Comparison of ENCODE assay signal across 9 cellular contexts in the genomic region with DNA sequence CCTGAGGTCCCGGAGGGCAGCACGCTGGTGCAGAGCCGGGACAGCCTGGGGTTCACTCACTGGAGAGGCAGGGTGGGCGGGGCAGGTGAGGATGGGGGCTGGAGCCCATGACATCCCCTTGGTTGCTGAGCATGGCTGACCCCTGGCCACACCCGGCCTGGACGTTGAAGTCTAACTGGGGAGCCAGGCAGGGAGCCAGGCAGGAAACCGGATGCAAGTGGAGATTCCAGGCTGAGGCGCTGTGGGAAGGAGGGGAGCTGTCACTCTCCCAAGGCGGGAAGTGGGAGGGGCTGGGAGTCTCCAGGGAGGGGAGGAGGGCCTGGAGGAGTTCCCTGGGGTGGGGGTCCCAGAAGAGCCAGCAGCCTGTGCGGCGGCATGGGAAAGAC. TPM values are rescaled to one million over a fixed set of nuclear protein-coding genes. Genes with fewer than 3 reads are reported as not detected.
DNase-seq lines count a peak whose midpoint lies in the region; ATAC-seq and TF ChIP-seq lines count a peak whose summit lies in the region.
"Had no signal": no experiment of that assay in that cellular context is flagged by ENCODE, and none has a peak within 500 bp of the region (broad histone marks: within the 10 kb centered on the region; RNA-seq: fewer than 3 reads in every experiment).

No MANE protein-coding gene starts in this region.

- TF ChIP-seq POLR2A in lower leg skin (IDR thresholded peaks at IDR 0.05) = no peak
- TF ChIP-seq POLR2A in transverse colon (IDR thresholded peaks at IDR 0.05) = peak; percentile 37

- H2AFZ ChIP-seq in ACC112 (ENCODE audit: low read length, unreplicated experiment) (peak overlapping the region; percentile 71), Karpas-422 (ENCODE audit: low read length) (no peak overlapping the region)

- no peaks in the 10 kb centered on the region for H3K36me3 Mint-ChIP-seq in activated T-helper 17 cell treated with anti-CD3 and anti-CD28 coated beads, Interleukin-2, amount 50 U/mL, for 72 hours (ENCODE audit: low read depth)

- H3K27ac ChIP-seq in ACC112 (ENCODE audit: low read depth, low read length) (peak overlapping the region; percentile 98), ectodermal cell (ENCODE audit: insufficient read depth, low read depth, low read length, poor library complexity, severe bottlenecking) (peak overlapping the region; percentile 52), transverse colon (peak overlapping the region; percentile 86 to 92 (median 88)), Karpas-422 (ENCODE audit: low read length) (no peak overlapping the region)

- H3K79me2 ChIP-seq in ACC112 (ENCODE audit: control insufficient read depth, insufficient read depth, low read length, unreplicated experiment) = no peaks in the 10 kb centered on the region
- no peaks in the 10 kb centered on the region for H3K79me2 ChIP-seq in Karpas-422 (ENCODE audit: low read length)

- H3K27me3 Mint-ChIP-seq in activated T-helper 17 cell treated with anti-CD3 and anti-CD28 coated beads, Interleukin-2, amount 50 U/mL, for 72 hours = no peaks in the 10 kb centered on the region

- TF ChIP-seq CTCF in lower leg skin (IDR thresholded peaks at IDR 0.05) (no peak), transverse colon (IDR thresholded peaks at IDR 0.05) (no peak)

- H3K36me3 ChIP-seq in ACC112 (ENCODE audit: insufficient read depth, low read length) (no peaks in the 10 kb centered on the region), ectodermal cell (ENCODE audit: control insufficient read depth, insufficient read depth, low read length) (no peaks in the 10 kb centered on the region), transverse colon (no peaks in the 10 kb centered on the region), Karpas-422 (ENCODE audit: insufficient read depth, low read length) (no peaks in the 10 kb centered on the region)

- H3K9me2 ChIP-seq in Karpas-422 (replicated peaks; ENCODE audit: insufficient read depth, low read length) = no peaks in the 10 kb centered on the region

- H3K9me3 ChIP-seq in ectodermal cell (ENCODE audit: control insufficient read depth, low read length) (no peaks in the 10 kb centered on the region), transverse colon (no peaks in the 10 kb centered on the region), Karpas-422 (ENCODE audit: low read length) (no peaks in the 10 kb centered on the region)

- WGBS in ectodermal cell, 2 experiments = 6 to 7% methylated on average over 11 of the region's 11 CpGs
- 15 to 17% methylated on average over 11 of the region's 11 CpGs for WGBS in lower leg skin, 2 donors
- 26% methylated on average over 11 of the region's 11 CpGs; no CpG with 5 or more reads in 1 of the 2 donors for WGBS in transverse colon (ENCODE audit: low coverage in 1 of 2), 2 donors

- peaks cover 44% of the 10 kb centered on the region for H3K4me1 ChIP-seq in ACC112 (ENCODE audit: control insufficient read depth, insufficient read depth, low read length, unreplicated experiment)
- peaks cover 63% of the 10 kb centered on the region for H3K4me1 ChIP-seq in ectodermal cell (ENCODE audit: control insufficient read depth, insufficient read depth, low read length)
- H3K4me1 ChIP-seq in transverse colon = peaks cover 52 to 64% (median 60%) of the 10 kb centered on the region in 4 donors
- peaks cover 37% of the 10 kb centered on the region for H3K4me1 ChIP-seq in Karpas-422 (ENCODE audit: low read length)

- no peak for TF ChIP-seq EP300 in transverse colon (IDR thresholded peaks at IDR 0.05; ENCODE audit: low read depth)

- peak overlapping the region; percentile 70 for H3K4me3 ChIP-seq in ACC112 (ENCODE audit: low read depth, low read length)
- H3K4me3 ChIP-seq in ectodermal cell (ENCODE audit: insufficient read depth, low read depth, low read length) = no peak overlapping the region
- H3K4me3 ChIP-seq in lower leg skin (ENCODE audit: low read depth, poor library complexity, severe bottlenecking) = no peak overlapping the region
- peak overlapping the region in 1 of 4 donors; percentile 9 for H3K4me3 ChIP-seq in transverse colon
- H3K4me3 ChIP-seq in Karpas-422 (ENCODE audit: low read length) = no peak overlapping the region

- H3K9ac ChIP-seq in Karpas-422 (ENCODE audit: low read length) = no peak overlapping the region

- H3K4me2 ChIP-seq in Karpas-422 (ENCODE audit: low read depth, low read length, poor library complexity, severe bottlenecking) = no peak overlapping the region

- no peaks in the 10 kb centered on the region for H4K20me1 ChIP-seq in Karpas-422 (ENCODE audit: insufficient read depth, low read depth, low read length)

- in situ Hi-C loops in transverse colon (cut with MboI; ENCODE audit: low pct_ligation_motif_present in 1 of 4, low pct_unique_long_range_greater_than_20kb in 1 of 4, low sequenced_read_pairs in 3 of 4) = no loop called here

- H3K4me1 Mint-ChIP-seq in activated T-helper 17 cell treated with anti-CD3 and anti-CD28 coated beads, Interleukin-2, amount 50 U/mL, for 72 hours = peaks cover 11% of the 10 kb centered on the region

- H3K27ac Mint-ChIP-seq in activated T-helper 17 cell treated with anti-CD3 and anti-CD28 coated beads, Interleukin-2, amount 50 U/mL, for 72 hours = no peak overlapping the region

- DNase-seq in LHCN-M2 (ENCODE audit: low read depth) (peak; percentile 81), lower leg skin (ENCODE audit: low spot score in 2 of 2) (peak; percentile 73 to 96), transverse colon (peak; percentile 92), Karpas-422 (no peak), NCI-H1436 treated with DMSO at 0.1 percent for 48 hours (lab: John Stamatoyannopoulos, UW) (no peak)

- no peaks in the 10 kb centered on the region for H3K9me3 Mint-ChIP-seq in activated T-helper 17 cell treated with anti-CD3 and anti-CD28 coated beads, Interleukin-2, amount 50 U/mL, for 72 hours
- H3K9me3 Mint-ChIP-seq: central memory CD8-positive, alpha-beta T cell had no signal

- no peaks in the 10 kb centered on the region for H3K27me3 ChIP-seq in ACC112 (ENCODE audit: insufficient read depth, low read length)
- H3K27me3 ChIP-seq in ectodermal cell (ENCODE audit: control insufficient read depth, insufficient read depth, low read length, poor library complexity, severe bottlenecking) = no peaks in the 10 kb centered on the region
- H3K27me3 ChIP-seq in transverse colon = no peaks in the 10 kb centered on the region
- no peaks in the 10 kb centered on the region; the same call in 1 of the 2 replicates for H3K27me3 ChIP-seq in Karpas-422 (ENCODE audit: low read length)

- intact Hi-C loops in lower leg skin (cut with DNase I; ENCODE audit: low total_unique reads) (no loop called here), transverse colon (cut with DNase I; ENCODE audit: low total_unique reads) (no loop called here)

- no peak overlapping the region for H3K4me3 Mint-ChIP-seq in activated T-helper 17 cell treated with anti-CD3 and anti-CD28 coated beads, Interleukin-2, amount 50 U/mL, for 72 hours
- H3K4me3 Mint-ChIP-seq: central memory CD8-positive, alpha-beta T cell had no signal

- no peak for ATAC-seq in activated T-helper 17 cell treated with anti-CD3 and anti-CD28 coated beads, Interleukin-2, amount 50 U/mL, for 72 hours (replicated peaks)

RNA-seq across cellular contexts. Expression of gene INF2, which starts 7.7 kb away (rescaled TPM):
- total RNA-seq in LHCN-M2 (2014; rRNA removed) (78.1 and 87.8 TPM in 2 replicates), lower leg skin (100 to 1,000 TPM in 1 of 4 donors, 10 to 100 TPM in 3; 63.8 to 121 (median 83.9) TPM), transverse colon (100 to 1,000 TPM; 187 to 510 (median 205) TPM)
- 82.4 TPM for polyA plus RNA-seq in LHCN-M2 (2012)
- polyA plus RNA-seq in ectodermal cell (2013, experiment 1 of 4) = 36.6 TPM
- 33.4 TPM for polyA plus RNA-seq in ectodermal cell (2013, experiment 2 of 4)
- 30.1 TPM for polyA plus RNA-seq in ectodermal cell (2013, experiment 3 of 4)
- polyA plus RNA-seq in ectodermal cell (2013, experiment 4 of 4) = 29.7 TPM
- total RNA-seq in Karpas-422 (2014; rRNA removed; shearing (Covaris generic); ENCODE audit: low replicate concordance) = 2.3 and 4.4 TPM in 2 replicates
- total RNA-seq in activated T-helper 17 cell treated with anti-CD3 and anti-CD28 coated beads, Interleukin-2, amount 50 U/mL, for 72 hours = 10 to 100 TPM; 61.9 to 87.8 TPM

RNA-seq across cellular contexts. Expression of gene ADSS1, which starts 42.3 kb away (rescaled TPM):
- 2.5 and 2.8 TPM in 2 replicates for total RNA-seq in LHCN-M2 (2014; rRNA removed)
- polyA plus RNA-seq in LHCN-M2 (2012) = 6.1 TPM
- polyA plus RNA-seq in ectodermal cell (2013, experiment 1 of 4) = 19.7 TPM
- 21.9 TPM for polyA plus RNA-seq in ectodermal cell (2013, experiment 2 of 4)
- polyA plus RNA-seq in ectodermal cell (2013, experiment 3 of 4) = 16.9 TPM
- polyA plus RNA-seq in ectodermal cell (2013, experiment 4 of 4) = 20.1 TPM
- 1 to 10 TPM; 5.5 to 8.7 (median 7.2) TPM for total RNA-seq in lower leg skin
- 10 to 100 TPM in 1 of 4 donors, 1 to 10 TPM in 2, not detected in 1; 4.4 to 11.3 (median 7.1) TPM for total RNA-seq in transverse colon
- 2.8 and 5.3 TPM in 2 replicates for total RNA-seq in Karpas-422 (2014; rRNA removed; shearing (Covaris generic); ENCODE audit: low replicate concordance)
- 1 to 10 TPM in 1 of 2 donors, under 1 TPM in 1; 0.91 to 2.4 TPM for total RNA-seq in activated T-helper 17 cell treated with anti-CD3 and anti-CD28 coated beads, Interleukin-2, amount 50 U/mL, for 72 hours

Comparison
In these comparisons a context has a peak if more than half of its experiments do, and no peak if none do; other contexts are left out.
1. DNase-seq: peak in LHCN-M2 (single experiment), lower leg skin (2 of 2) and transverse colon (single experiment); none in Karpas-422 (single experiment) and NCI-H1436 treated with DMSO at 0.1 percent for 48 hours (single experiment).
2. RNA of gene INF2, which starts 7.7 kb away (total RNA-seq): 187 to 510 TPM in transverse colon, 63.8 to 121 TPM in lower leg skin, 61.9 to 87.8 TPM in activated T-helper 17 cell treated with anti-CD3 and anti-CD28 coated beads, Interleukin-2, amount 50 U/mL, for 72 hours and 78.1 to 87.8 TPM in LHCN-M2; 2.3 to 4.4 TPM in Karpas-422; every median in the first group is over 10 times any median in the second.